In genomic region chr1:204418174-204419063, GRCh38 we compare ENCODE assay signal across 8 cellular contexts. TPM values are rescaled to one million over a fixed set of nuclear protein-coding genes. Genes with fewer than 3 reads are reported as not detected.
A peak's percentile ranks its signal among the peaks of the same experiment; 100 is the strongest.
DNase-seq lines count a peak whose midpoint lies in the region; ATAC-seq and TF ChIP-seq lines count a peak whose summit lies in the region.
"Had no signal": no experiment of that assay in that cellular context is flagged by ENCODE, and none has a peak within 500 bp of the region (broad histone marks: within the 10 kb centered on the region; RNA-seq: fewer than 3 reads in every experiment).

No MANE protein-coding gene starts in this region.

- peak overlapping the region; percentile 88 for H3K27ac Mint-ChIP-seq in stimulated activated naive CD8-positive, alpha-beta T cell treated with anti-CD3 and anti-CD28 coated beads, Interleukin-15, Interleukin-2, amounts not matched to agents 100 ng/mL and 50 ng/mL, for 24 hours
- H3K27ac Mint-ChIP-seq in CD4-positive, alpha-beta T cell = no peak overlapping the region

- no peak overlapping the region for H3K4me3 Mint-ChIP-seq in stimulated activated naive CD8-positive, alpha-beta T cell treated with anti-CD3 and anti-CD28 coated beads, Interleukin-15, Interleukin-2, amounts not matched to agents 100 ng/mL and 50 ng/mL, for 24 hours
- no peak overlapping the region for H3K4me3 Mint-ChIP-seq in CD4-positive, alpha-beta T cell

- H3K9me3 Mint-ChIP-seq in stimulated activated naive CD8-positive, alpha-beta T cell treated with anti-CD3 and anti-CD28 coated beads, Interleukin-15, Interleukin-2, amounts not matched to agents 100 ng/mL and 50 ng/mL, for 24 hours = no peaks in the 10 kb centered on the region
- H3K9me3 Mint-ChIP-seq in CD4-positive, alpha-beta T cell = no peaks in the 10 kb centered on the region

- peaks cover 0 to 21% (median 1%) of the 10 kb centered on the region in 4 donors for H3K4me1 ChIP-seq in Peyer's patch

- H3K4me1 Mint-ChIP-seq in stimulated activated naive CD8-positive, alpha-beta T cell treated with anti-CD3 and anti-CD28 coated beads, Interleukin-15, Interleukin-2, amounts not matched to agents 100 ng/mL and 50 ng/mL, for 24 hours (ENCODE audit: low read depth) = peaks cover 54% of the 10 kb centered on the region
- H3K4me1 Mint-ChIP-seq in CD4-positive, alpha-beta T cell (ENCODE audit: low read depth) = peaks cover 6% of the 10 kb centered on the region

- TF ChIP-seq POLR2A in Peyer's patch (IDR thresholded peaks at IDR 0.05) = no peak

- TF ChIP-seq CTCF in Peyer's patch (IDR thresholded peaks at IDR 0.05) (no peak), fibroblast of villous mesenchyme (IDR thresholded peaks at IDR 0.05; ENCODE audit: insufficient read depth, low read depth, low read length) (no peak)
- TF ChIP-seq CTCF in CD4-positive, alpha-beta T cell (IDR thresholded peaks at IDR 0.05) = no peak

- CTCF ChIA-PET in CD4-positive, alpha-beta T cell (lab: Charles Lee) = interaction anchor here (1.4 to 2.2 kb wide), 3 partner anchors 13 to 85 kb away, joined by 4 to 7 read pairs (median 4); no protein-coding TSS in a partner anchor

- no peaks in the 10 kb centered on the region for H3K9me3 ChIP-seq in Peyer's patch
- no peaks in the 10 kb centered on the region for H3K9me3 ChIP-seq in CD4-positive, alpha-beta T cell (ENCODE audit: control insufficient read depth, low read length)

- H3K27me3 ChIP-seq in Peyer's patch = no peaks in the 10 kb centered on the region
- no peaks in the 10 kb centered on the region for H3K27me3 ChIP-seq in CD4-positive, alpha-beta T cell (ENCODE audit: control insufficient read depth, insufficient read depth, low read length)

- DNase-seq in Peyer's patch (peak in 1 of 3 donors; percentile 43), fibroblast of villous mesenchyme (ENCODE audit: low read depth) (peak; percentile 48), NCI-H524 treated with DMSO at 0.1 percent for 48 hours (lab: John Stamatoyannopoulos, UW) (no peak), GDM1 (lab: John Stamatoyannopoulos, UW) (no peak)
- no peak for DNase-seq in CD4-positive, alpha-beta T cell
- DNase-seq: substantia nigra had no signal

- ATAC-seq in GM21529 (IDR thresholded peaks at IDR 0.05; ENCODE audit: unreplicated experiment) = peak; percentile 48
- ATAC-seq in CD4-positive, alpha-beta T cell (ENCODE audit: poor library complexity) = no peak

- H3K4me3 ChIP-seq in Peyer's patch (no peak overlapping the region), fibroblast of villous mesenchyme (ENCODE audit: low read depth, low read length) (peak overlapping the region; percentile 11)

- H3K36me3 Mint-ChIP-seq in stimulated activated naive CD8-positive, alpha-beta T cell treated with anti-CD3 and anti-CD28 coated beads, Interleukin-15, Interleukin-2, amounts not matched to agents 100 ng/mL and 50 ng/mL, for 24 hours (ENCODE audit: low read depth) = peaks cover 1% of the 10 kb centered on the region
- peaks cover 9% of the 10 kb centered on the region for H3K36me3 Mint-ChIP-seq in CD4-positive, alpha-beta T cell (ENCODE audit: low read depth)

- intact Hi-C loops in CD4-positive, alpha-beta T cell (cut with DNase I, micrococcal nuclease) = no loop called here

- peak overlapping the region; percentile 38 to 93 (median 84) for H3K27ac ChIP-seq in Peyer's patch
- H3K27ac ChIP-seq in CD4-positive, alpha-beta T cell (ENCODE audit: low read depth, low read length) = no peak overlapping the region

- no peaks in the 10 kb centered on the region for H3K27me3 Mint-ChIP-seq in stimulated activated naive CD8-positive, alpha-beta T cell treated with anti-CD3 and anti-CD28 coated beads, Interleukin-15, Interleukin-2, amounts not matched to agents 100 ng/mL and 50 ng/mL, for 24 hours
- H3K27me3 Mint-ChIP-seq in CD4-positive, alpha-beta T cell = no peaks in the 10 kb centered on the region

- peaks cover 0 to 22% (median 0%) of the 10 kb centered on the region in 3 donors for H3K36me3 ChIP-seq in Peyer's patch

- POLR2A ChIA-PET in CD4-positive, alpha-beta T cell (lab: Charles Lee) = interaction anchor here (0.5 kb wide), 1 partner anchor 667 kb away, joined by 5 read pairs; no protein-coding TSS in a partner anchor

RNA-seq across cellular contexts. Expression of gene PPP1R15B, which starts 6.8 kb away (rescaled TPM):
- 10 to 100 TPM; 33.8 to 90.5 (median 72.3) TPM for total RNA-seq in Peyer's patch
- 35.1 and 49.7 TPM in 2 replicates for total RNA-seq in fibroblast of villous mesenchyme
- 100 to 1,000 TPM; 171 to 179 TPM for total RNA-seq in CD4-positive, alpha-beta T cell

RNA-seq across cellular contexts. Expression of gene PLEKHA6, which starts 58.7 kb away (rescaled TPM):
- total RNA-seq in Peyer's patch (10 to 100 TPM; 57.3 to 91.6 (median 70.2) TPM), fibroblast of villous mesenchyme (2.9 and 3.9 TPM in 2 replicates)
- total RNA-seq in CD4-positive, alpha-beta T cell = under 1 TPM; 0.53 to 0.82 TPM

Comparison
In these comparisons a context has a peak if more than half of its experiments do, and no peak if none do; other contexts are left out.
1. RNA of gene PLEKHA6, which starts 58.7 kb away (total RNA-seq): 57.3 to 91.6 TPM in Peyer's patch; 2.9 to 3.9 TPM in fibroblast of villous mesenchyme and 0.53 to 0.82 TPM in CD4-positive, alpha-beta T cell; every median in the first group is over 10 times any median in the second.